In the genomic region with DNA sequence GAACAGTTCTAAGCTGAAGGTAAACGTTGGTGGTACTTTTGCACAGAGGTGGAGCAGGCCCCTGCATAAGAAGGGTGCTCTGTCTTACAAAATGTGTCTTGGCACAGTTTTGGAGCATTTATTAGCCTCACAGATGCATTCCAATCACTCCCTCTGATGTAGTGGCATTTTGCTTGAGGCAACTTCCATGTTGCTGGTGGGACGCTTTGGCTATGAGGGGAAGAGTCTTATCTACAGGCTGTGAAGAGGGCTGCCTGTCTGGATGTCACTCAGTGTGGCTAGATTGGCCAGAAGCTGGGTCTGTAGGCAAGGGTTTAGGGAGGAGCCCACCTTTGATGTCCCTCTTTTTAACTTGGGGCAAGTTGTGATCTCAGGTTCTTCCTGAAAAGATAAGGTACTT, we compare ENCODE assay signal across 7 cellular contexts. TPM values are rescaled to one million over a fixed set of nuclear protein-coding genes. Genes with fewer than 3 reads are reported as not detected.
DNase-seq lines count a peak whose midpoint lies in the region; ATAC-seq and TF ChIP-seq lines count a peak whose summit lies in the region.

No MANE protein-coding gene starts in this region.

- no peaks in the 10 kb centered on the region for H3K9me3 ChIP-seq in NT2/D1 (ENCODE audit: insufficient read depth, low read length)
- H3K9me3 ChIP-seq in sigmoid colon: no peaks in the 10 kb centered on the region

- peaks cover 13% of the 10 kb centered on the region for H3K4me1 ChIP-seq in NT2/D1 (ENCODE audit: insufficient read depth, insufficient read length)
- H3K4me1 ChIP-seq in sigmoid colon: peaks cover 0 to 81% (median 78%) of the 10 kb centered on the region in 4 donors

- TF ChIP-seq CTCF in sigmoid colon (IDR thresholded peaks at IDR 0.05): no peak

- H3K36me3 ChIP-seq in NT2/D1 (ENCODE audit: insufficient read depth, insufficient read length, low read length) (peaks cover 33% of the 10 kb centered on the region), sigmoid colon (no peaks in the 10 kb centered on the region)

- H3K9ac ChIP-seq in NT2/D1 (ENCODE audit: insufficient read length, low read depth): peak overlapping the region; percentile 46

- intact Hi-C loops in sigmoid colon (cut with DNase I): loop anchor here (10.0 kb wide), 1 partner anchor 1358 kb away; no protein-coding TSS in a partner anchor

- H3K4me3 ChIP-seq in NT2/D1 (ENCODE audit: insufficient read length, low read depth) (no peak overlapping the region), sigmoid colon (no peak overlapping the region)

- H3K27me3 ChIP-seq in NT2/D1 (ENCODE audit: insufficient read depth, insufficient read length) (no peaks in the 10 kb centered on the region), sigmoid colon (no peaks in the 10 kb centered on the region)

- 60 to 62% methylated on average over 2 of the region's 2 CpGs for WGBS in sigmoid colon, 2 donors

- no peak for ATAC-seq in activated CD4-positive, CD25-positive, alpha-beta regulatory T cell treated with anti-CD3 and anti-CD28 coated beads, Interleukin-2, amount 50 U/mL, for 24 hours

- no peak for TF ChIP-seq EP300 in sigmoid colon (IDR thresholded peaks at IDR 0.05)

- DNase-seq in EL (peak; percentile 62), NT2/D1 (ENCODE audit: low read depth, low spot score) (no peak), erythroblast (lab: John Stamatoyannopoulos, UW) (peak; percentile 39 to 40), sigmoid colon (no peak), AG08395 (ENCODE audit: low spot score) (no peak), T-helper 1 cell (no peak)

- TF ChIP-seq POLR2A in erythroblast (IDR thresholded peaks at IDR 0.05; ENCODE audit: low read length) (peak; percentile 15), sigmoid colon (IDR thresholded peaks at IDR 0.05) (no peak)

- peak overlapping the region in 3 of 4 donors; percentile 33 to 67 (median 62) for H3K27ac ChIP-seq in sigmoid colon

RNA-seq across cellular contexts. Expression of gene RARA, which starts 2.6 kb away (rescaled TPM):
- 10 to 100 TPM; 15.8 to 27.3 (median 20.5) TPM for total RNA-seq in sigmoid colon
- polyA plus RNA-seq in sigmoid colon: 10 to 100 TPM; 26.4 to 29.6 (median 27.8) TPM

RNA-seq across cellular contexts. Expression of gene CDC6, which starts 18.7 kb away (rescaled TPM):
- 1 to 10 TPM in 1 of 4 donors, under 1 TPM in 2, not detected in 1; 0.33 to 1.5 (median 0.83) TPM for total RNA-seq in sigmoid colon
- 10 to 100 TPM in 1 of 3 donors, 1 to 10 TPM in 2; 2.4 to 10.9 (median 8.6) TPM for polyA plus RNA-seq in sigmoid colon

RNA-seq across cellular contexts. Expression of gene GJD3, which starts 58.1 kb away (rescaled TPM):
- total RNA-seq in sigmoid colon: 1 to 10 TPM in 1 of 4 donors, under 1 TPM in 1, not detected in 2; 0.49 to 2.1 TPM
- polyA plus RNA-seq in sigmoid colon: under 1 TPM in 1 of 3 donors, not detected in 2; 0.64 TPM

Comparison
In these comparisons a context has a peak if more than half of its experiments do, and no peak if none do; other contexts are left out.
1. DNase-seq: peak in EL (single experiment) and erythroblast (2 of 2); none in NT2/D1 (single experiment), sigmoid colon (single experiment), AG08395 (single experiment) and T-helper 1 cell (0 of 5).